17 cellular contexts compared by ENCODE assay signal in genomic region chr16:49473773-49474172, GRCh38.
A peak's percentile ranks its signal among the peaks of the same experiment; 100 is the strongest.
DNase-seq lines count a peak whose midpoint lies in the region; ATAC-seq and TF ChIP-seq lines count a peak whose summit lies in the region.
"Had no signal": no experiment of that assay in that cellular context is flagged by ENCODE, and none has a peak within 500 bp of the region (broad histone marks: within the 10 kb centered on the region; RNA-seq: fewer than 3 reads in every experiment).

No MANE protein-coding gene starts in this region.

- H3K4me3 ChIP-seq in Peyer's patch = no peak overlapping the region
- H3K4me3 ChIP-seq in lung = no peak overlapping the region
- H3K4me3 ChIP-seq in tibial artery = no peak overlapping the region
- H3K4me3 ChIP-seq: MG63 had no signal

- no peak overlapping the region for H3K27ac Mint-ChIP-seq in T-helper 2 cell treated with Interferon-gamma antibody and Interleukin-4, amounts not matched to agents 5 μg/mL and 100 μg/mL, for 36 hours
- no peak overlapping the region for H3K27ac Mint-ChIP-seq in effector memory CD8-positive, alpha-beta T cell
- H3K27ac Mint-ChIP-seq: CD4-positive, alpha-beta T cell had no signal

- TF ChIP-seq CTCF in Peyer's patch (IDR thresholded peaks at IDR 0.05) (no peak), lung (IDR thresholded peaks at IDR 0.05; ENCODE audit: control extremely low read depth, extremely low read depth) (no peak), tibial artery (IDR thresholded peaks at IDR 0.05) (no peak)

- H3K27me3 Mint-ChIP-seq in T-helper 2 cell treated with Interferon-gamma antibody and Interleukin-4, amounts not matched to agents 5 μg/mL and 100 μg/mL, for 36 hours (ENCODE audit: low read depth) = peaks cover 5% of the 10 kb centered on the region
- H3K27me3 Mint-ChIP-seq in effector memory CD8-positive, alpha-beta T cell = peaks cover 6 to 17% of the 10 kb centered on the region in 2 donors
- H3K27me3 Mint-ChIP-seq: CD4-positive, alpha-beta T cell had no signal

- WGBS in lung, 2 donors = 81 to 91% methylated on average over 5 of the region's 5 CpGs

- H3K4me1 ChIP-seq in Peyer's patch (no peaks in the 10 kb centered on the region), lung (ENCODE audit: control insufficient read depth in 2 of 2, insufficient read depth in 2 of 2, low read length in 2 of 2) (peaks cover 0 to 3% of the 10 kb centered on the region in 2 donors), tibial artery (peaks cover 0 to 10% (median 2%) of the 10 kb centered on the region in 4 donors)
- H3K4me1 ChIP-seq: BE2C had no signal

- H3K9me3 ChIP-seq in Peyer's patch (no peaks in the 10 kb centered on the region), lung (ENCODE audit: control insufficient read depth in 2 of 2, insufficient read depth in 1 of 2, low read length in 1 of 2) (peaks cover 0 to 2% of the 10 kb centered on the region in 2 donors), tibial artery (no peaks in the 10 kb centered on the region)
- H3K9me3 ChIP-seq: BE2C, MG63 had no signal

- H3K27ac ChIP-seq in Peyer's patch (no peak overlapping the region), lung (ENCODE audit: low read depth in 1 of 2, low read length in 1 of 2) (no peak overlapping the region), tibial artery (no peak overlapping the region)

- no peaks in the 10 kb centered on the region for H3K36me3 Mint-ChIP-seq in T-helper 2 cell treated with Interferon-gamma antibody and Interleukin-4, amounts not matched to agents 5 μg/mL and 100 μg/mL, for 36 hours (ENCODE audit: low read depth)
- no peaks in the 10 kb centered on the region for H3K36me3 Mint-ChIP-seq in effector memory CD8-positive, alpha-beta T cell (ENCODE audit: insufficient read depth)

- peak; percentile 23 for ATAC-seq in lung (ENCODE audit: insufficient read depth, low FRiP score)
- ATAC-seq in effector memory CD8-positive, alpha-beta T cell (replicated peaks) = no peak

- intact Hi-C loops in tibial artery (cut with DNase I; ENCODE audit: low total_unique reads) = no loop called here

- no peaks in the 10 kb centered on the region for H3K9me3 Mint-ChIP-seq in T-helper 2 cell treated with Interferon-gamma antibody and Interleukin-4, amounts not matched to agents 5 μg/mL and 100 μg/mL, for 36 hours
- H3K9me3 Mint-ChIP-seq in effector memory CD8-positive, alpha-beta T cell = no peaks in the 10 kb centered on the region
- H3K9me3 Mint-ChIP-seq: CD4-positive, alpha-beta T cell had no signal

- no peaks in the 10 kb centered on the region for H3K4me1 Mint-ChIP-seq in T-helper 2 cell treated with Interferon-gamma antibody and Interleukin-4, amounts not matched to agents 5 μg/mL and 100 μg/mL, for 36 hours (ENCODE audit: low read depth)
- no peaks in the 10 kb centered on the region for H3K4me1 Mint-ChIP-seq in effector memory CD8-positive, alpha-beta T cell (ENCODE audit: low read depth in 2 of 2)

- H3K36me3 ChIP-seq in Peyer's patch (no peaks in the 10 kb centered on the region), lung (ENCODE audit: control insufficient read depth in 2 of 2, insufficient read depth in 2 of 2, low read length in 2 of 2) (no peaks in the 10 kb centered on the region), tibial artery (no peaks in the 10 kb centered on the region)
- H3K36me3 ChIP-seq: BE2C, MG63 had no signal

- DNase-seq in activated T-cell treated with anti-CD3 and anti-CD28 coated beads, Interleukin-2, amount 50 U/mL, for 1 hour = peak; percentile 15
- DNase-seq in activated T-cell treated with anti-CD3 and anti-CD28 coated beads for 4 hours (no peak), Peyer's patch (peak in 2 of 3 donors; percentile 15 to 23), lung (ENCODE audit: low spot score) (no peak), tibial artery (peak; percentile 14 to 44), T-helper 2 cell (no peak)
- no peak for DNase-seq in T-helper 2 cell treated with Interferon-gamma antibody and Interleukin-4, amounts not matched to agents 5 μg/mL and 100 μg/mL, for 36 hours (ENCODE audit: low spot score)
- DNase-seq in effector memory CD8-positive, alpha-beta T cell = no peak
- DNase-seq: 8988T, BE2C, DMS53, H7, MG63, NCI-H1092, NCI-H146, NCI-H510A treated with DMSO at 0.1 percent for 48 hours had no signal

- H3K4me3 Mint-ChIP-seq in T-helper 2 cell treated with Interferon-gamma antibody and Interleukin-4, amounts not matched to agents 5 μg/mL and 100 μg/mL, for 36 hours = no peak overlapping the region
- no peak overlapping the region for H3K4me3 Mint-ChIP-seq in effector memory CD8-positive, alpha-beta T cell
- H3K4me3 Mint-ChIP-seq: CD4-positive, alpha-beta T cell had no signal

- no peaks in the 10 kb centered on the region for H3K27me3 ChIP-seq in Peyer's patch
- no peaks in the 10 kb centered on the region for H3K27me3 ChIP-seq in lung (ENCODE audit: control insufficient read depth, insufficient read depth)
- H3K27me3 ChIP-seq in tibial artery = peaks cover 0 to 5% of the 10 kb centered on the region in 2 donors
- H3K27me3 ChIP-seq: BE2C, MG63 had no signal

- no peak for TF ChIP-seq POLR2A in Peyer's patch (IDR thresholded peaks at IDR 0.05)

Comparison
In these comparisons a context has a peak if more than half of its experiments do, and no peak if none do; other contexts are left out.
1. DNase-seq: peak in activated T-cell treated with anti-CD3 and anti-CD28 coated beads, Interleukin-2, amount 50 U/mL, for 1 hour (single experiment), Peyer's patch (2 of 3) and tibial artery (2 of 2); none in activated T-cell treated with anti-CD3 and anti-CD28 coated beads for 4 hours (single experiment), lung (single experiment), T-helper 2 cell treated with Interferon-gamma antibody and Interleukin-4, amounts not matched to agents 5 μg/mL and 100 μg/mL, for 36 hours (single experiment), effector memory CD8-positive, alpha-beta T cell (0 of 3) and T-helper 2 cell (0 of 5).